2 cellular contexts compared by ENCODE assay signal in genomic region chr14:92885279-92886061, GRCh38.
TF ChIP-seq lines count a peak whose summit lies in the region.

No MANE protein-coding gene starts in this region.

TF ChIP-seq in SK-N-SH, 30 proteins besides CTCF, POLR2A, EP300 and RAD21:
- no peak for TF ChIP-seq SIN3A (IDR thresholded peaks at IDR 0.05; ENCODE audit: borderline replicate concordance, low read depth, low read length)
- peak; percentile 51 for TF ChIP-seq RCOR1 (IDR thresholded peaks at IDR 0.05; ENCODE audit: low read length)
- peak; percentile 26; the same call in 1 of the 2 replicates for TF ChIP-seq SMC3 (IDR thresholded peaks at IDR 0.05; ENCODE audit: low read depth, low read length)
- TF ChIP-seq GATA2 (CRISPR knock-in tag; IDR thresholded peaks at IDR 0.05) = peak; percentile 81
- no peak for TF ChIP-seq RXRA (IDR thresholded peaks at IDR 0.05; ENCODE audit: borderline replicate concordance, low read depth)
- peak; percentile 76 for TF ChIP-seq FOXJ3 (CRISPR knock-in tag; IDR thresholded peaks at IDR 0.05)

TF ChIP-seq in H1, 55 proteins besides CTCF, POLR2A, EP300 and RAD21:
- TF ChIP-seq SIX5 (IDR thresholded peaks at IDR 0.05; ENCODE audit: low read depth, low read length) = no peak
- TF ChIP-seq KDM1A (IDR thresholded peaks at IDR 0.05; ENCODE audit: borderline replicate concordance, low read length) = 0 out of 2 replicates have a peak, but pooled peaks have one; percentile 62
